In the genomic region with DNA sequence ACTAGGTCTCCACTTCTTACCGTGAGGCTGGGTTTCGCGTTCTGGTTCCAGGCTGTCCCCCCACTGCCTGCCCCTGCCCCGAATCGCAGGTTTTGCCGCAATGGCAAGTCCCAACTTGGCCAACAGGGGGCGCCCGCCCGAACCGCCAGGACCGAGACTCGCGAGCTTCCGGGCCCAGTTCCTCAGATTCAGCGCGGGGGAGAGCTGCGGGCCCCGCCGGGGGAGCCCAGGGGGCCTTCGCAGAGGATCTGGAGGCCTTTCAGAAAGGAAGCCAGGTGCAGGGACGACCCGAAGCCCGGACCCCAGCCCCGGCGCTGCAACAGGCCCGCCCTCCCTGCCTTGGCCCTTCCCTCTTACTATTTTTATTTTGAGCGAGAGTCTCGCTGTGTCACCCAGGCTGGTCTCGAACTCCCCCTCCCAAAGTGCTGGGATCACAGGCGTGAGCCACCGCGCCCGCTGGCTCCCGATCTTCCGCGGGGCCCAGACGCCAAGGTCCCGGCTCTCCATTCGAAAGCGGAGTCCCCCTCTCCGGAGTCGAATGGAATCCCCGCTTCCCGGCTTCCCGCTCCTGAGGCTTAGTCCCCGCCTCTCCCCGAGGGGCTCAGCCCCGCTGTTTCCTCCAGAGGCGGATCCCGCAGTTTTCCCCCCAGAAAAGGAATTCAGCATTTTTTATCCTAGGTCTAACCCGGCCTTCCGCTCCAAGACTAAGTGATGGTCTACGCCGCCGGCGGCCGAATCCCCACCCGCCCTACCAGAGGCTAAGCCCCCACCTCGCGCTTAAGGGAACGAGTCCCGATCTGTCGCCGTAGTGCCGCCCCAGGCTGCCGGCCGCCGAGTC, we compare ENCODE assay signal across 9 cellular contexts. TPM values are rescaled to one million over a fixed set of nuclear protein-coding genes. Genes with fewer than 3 reads are reported as not detected.
DNase-seq lines count a peak whose midpoint lies in the region; ATAC-seq, FAIRE-seq and TF ChIP-seq lines count a peak whose summit lies in the region.
"Had no signal": no experiment of that assay in that cellular context is flagged by ENCODE, and none has a peak within 500 bp of the region (broad histone marks: within the 10 kb centered on the region; RNA-seq: fewer than 3 reads in every experiment).

No MANE protein-coding gene starts in this region.

- H2AFZ ChIP-seq in endothelial cell of umbilical vein (ENCODE audit: low read depth, low read length), result peak overlapping the region; percentile 92

- peak overlapping the region; percentile 73 for H3K27ac ChIP-seq in endothelial cell of umbilical vein (ENCODE audit: insufficient read depth, low read depth, low read length)

- BruUV-seq in endothelial cell of umbilical vein (replicated peaks; lab: Mats Ljungman, UMichigan), result TSS peak; percentile 73

- H4K20me1 ChIP-seq in endothelial cell of umbilical vein (replicated peaks; ENCODE audit: control insufficient read depth, extremely low read depth, insufficient read depth, low read length), result no peaks in the 10 kb centered on the region

- no peaks in the 10 kb centered on the region for H3K79me2 ChIP-seq in endothelial cell of umbilical vein (ENCODE audit: control insufficient read depth, insufficient read depth, low read length)

- DNase-seq in AG20443 (ENCODE audit: low spot score) (peak; percentile 90), HS-5 (ENCODE audit: low read depth) (peak; percentile 47), NOMO-1 treated with DMSO at 0.1 percent for 48 hours (lab: John Stamatoyannopoulos, UW; ENCODE audit: unreplicated experiment) (peak; percentile 67), endothelial cell of umbilical vein (ENCODE audit: low read depth, low spot score) (peak; percentile 81), middle frontal gyrus (ENCODE audit: extremely low spot score, low spot score) (peak; percentile 58)
- peak; percentile 99 for DNase-seq in activated CD8-positive, alpha-beta memory T cell treated with anti-CD3 and anti-CD28 coated beads, Interleukin-2, amount 50 U/mL, for 48 hours
- peak; percentile 81 to 87 for DNase-seq in stimulated activated CD8-positive, alpha-beta memory T cell treated with anti-CD3 and anti-CD28 coated beads, Interleukin-2, amount 100 ng/mL, for 1 hour (ENCODE audit: low read depth in 2 of 2)

- CTCF ChIA-PET in endothelial cell of umbilical vein (lab: Charles Lee), result interaction anchor here (0.6 to 5.5 kb wide), 15 partner anchors 8 to 226 kb away, joined by 3 to 99 read pairs (median 4); a partner anchor contains a TSS

- peaks cover 2 to 14% of the 10 kb centered on the region in 2 experiments for H3K27me3 ChIP-seq in endothelial cell of umbilical vein (ENCODE audit: control insufficient read depth in 2 of 2, insufficient read depth in 2 of 2, low read length in 2 of 2)

- peak; percentile 65 for ATAC-seq in GM19023 (IDR thresholded peaks at IDR 0.05; ENCODE audit: unreplicated experiment)

- H3K9ac ChIP-seq in endothelial cell of umbilical vein (replicated peaks; ENCODE audit: extremely low read depth, insufficient read depth, low read length), result peak overlapping the region; percentile 85

- intact Hi-C loops in endothelial cell of umbilical vein (cut with micrococcal nuclease), result loop anchor here (1.0 kb wide), 3 partner anchors 15 to 123 kb away; a partner anchor contains a TSS

- FAIRE-seq in endothelial cell of umbilical vein (lab: Jason Lieb, UNC), result peak; percentile 73

- dilution Hi-C loops in endothelial cell of umbilical vein (cut with MboI; ENCODE audit: extremely low pct_ligation_motif_present, low sequenced_read_pairs), result no loop called here

- H3K9me3 ChIP-seq in endothelial cell of umbilical vein (replicated peaks; ENCODE audit: control insufficient read depth, insufficient read depth, low read length), result no peaks in the 10 kb centered on the region

- H3K4me3 ChIP-seq in endothelial cell of umbilical vein (replicated peaks in 1 of 3; ENCODE audit: insufficient read depth in 1 of 3, low read depth in 1 of 3, low read length in 3 of 3), result peak overlapping the region; percentile 55 to 84 (median 63)

- H3K4me2 ChIP-seq in endothelial cell of umbilical vein (ENCODE audit: insufficient read depth, low read length), result peak overlapping the region; percentile 89

- H3K36me3 ChIP-seq in endothelial cell of umbilical vein (ENCODE audit: control insufficient read depth in 2 of 2, extremely low read depth in 1 of 2, insufficient read depth in 2 of 2, low read length in 2 of 2), result no peaks in the 10 kb centered on the region

- peak; percentile 95 to 99 for TF ChIP-seq CTCF in endothelial cell of umbilical vein (IDR thresholded peaks at IDR 0.05; ENCODE audit: extremely low read depth in 1 of 2, insufficient read depth in 1 of 2, low read depth in 1 of 2, low read length in 2 of 2)

- TF ChIP-seq POLR2A in endothelial cell of umbilical vein (IDR thresholded peaks at IDR 0.05; ENCODE audit: low read depth, low read length), result peak; percentile 53

- H3K9me1 ChIP-seq in endothelial cell of umbilical vein (replicated peaks; ENCODE audit: control insufficient read depth, extremely low read depth, insufficient read depth, low read length), result no peaks in the 10 kb centered on the region

- POLR2A ChIA-PET in endothelial cell of umbilical vein (lab: Charles Lee), result no interaction called here

- peaks cover 6% of the 10 kb centered on the region for H3K4me1 ChIP-seq in endothelial cell of umbilical vein (ENCODE audit: control insufficient read depth, extremely low read depth, insufficient read depth, low read length)

TF ChIP-seq in endothelial cell of umbilical vein, 7 proteins besides CTCF, POLR2A, EP300 and RAD21:
- TF ChIP-seq FOS (IDR thresholded peaks at IDR 0.05; ENCODE audit: borderline replicate concordance, insufficient read depth, low read length) (no peak), POLR2AphosphoS5 (IDR thresholded peaks at IDR 0.05; ENCODE audit: insufficient read depth, low read depth, low read length) (peak; percentile 62)

RNA-seq across cellular contexts. Expression of a gene that starts 11.7 kb away (rescaled TPM):
- not detected in 2 replicates for total RNA-seq in endothelial cell of umbilical vein
- not detected in 2 replicates for polyA plus RNA-seq in endothelial cell of umbilical vein
- not detected in 2 replicates for polyA plus RNA-seq in endothelial cell of umbilical vein (2011; cell fraction: cytosol; rRNA removed)
- not detected in 2 replicates for polyA plus RNA-seq in endothelial cell of umbilical vein (2011; cell fraction: nucleus; rRNA removed)
- polyA plus RNA-seq in endothelial cell of umbilical vein (2012), result not detected in 2 replicates
- not detected in 2 replicates for polyA minus RNA-seq in endothelial cell of umbilical vein
- polyA minus RNA-seq in endothelial cell of umbilical vein (2011; cell fraction: cytosol; rRNA and poly(A)+ RNA removed), result not detected
- polyA minus RNA-seq in endothelial cell of umbilical vein (2011; cell fraction: nucleus; rRNA and poly(A)+ RNA removed), result not detected in 2 replicates
- total RNA-seq: T-helper 1 cell treated with Interleukin-12 subunit alpha and Interleukin-12 subunit beta and Interleukin-4 antibody, amounts not matched to agents 30 ng/mL and 1 ng/mL, for 36 hours had no signal

RNA-seq across cellular contexts. Expression of a gene that starts 15.9 kb away (rescaled TPM):
- 7.9 and 9.2 TPM in 2 replicates for total RNA-seq in endothelial cell of umbilical vein
- 4.7 and 5.0 TPM in 2 replicates for polyA plus RNA-seq in endothelial cell of umbilical vein
- 5.6 and 6.4 TPM in 2 replicates for polyA plus RNA-seq in endothelial cell of umbilical vein (2011; cell fraction: cytosol; rRNA removed)
- 20.0 and 22.6 TPM in 2 replicates for polyA plus RNA-seq in endothelial cell of umbilical vein (2011; cell fraction: nucleus; rRNA removed)
- polyA plus RNA-seq in endothelial cell of umbilical vein (2012), result 9.7 and 9.8 TPM in 2 replicates
- 12.1 and 14.4 TPM in 2 replicates for polyA minus RNA-seq in endothelial cell of umbilical vein
- polyA minus RNA-seq in endothelial cell of umbilical vein (2011; cell fraction: cytosol; rRNA and poly(A)+ RNA removed), result 5.3 TPM
- polyA minus RNA-seq in endothelial cell of umbilical vein (2011; cell fraction: nucleus; rRNA and poly(A)+ RNA removed), result 4.7 and 7.8 TPM in 2 replicates

RNA-seq across cellular contexts. Expression of a gene that starts 54.1 kb away (rescaled TPM):
- 296 and 323 TPM in 2 replicates for total RNA-seq in endothelial cell of umbilical vein
- 340 and 357 TPM in 2 replicates for polyA plus RNA-seq in endothelial cell of umbilical vein
- 316 and 328 TPM in 2 replicates for polyA plus RNA-seq in endothelial cell of umbilical vein (2011; cell fraction: cytosol; rRNA removed)
- 156 and 160 TPM in 2 replicates for polyA plus RNA-seq in endothelial cell of umbilical vein (2011; cell fraction: nucleus; rRNA removed)
- polyA plus RNA-seq in endothelial cell of umbilical vein (2012), result 200 and 242 TPM in 2 replicates
- 101 and 104 TPM in 2 replicates for polyA minus RNA-seq in endothelial cell of umbilical vein
- polyA minus RNA-seq in endothelial cell of umbilical vein (2011; cell fraction: cytosol; rRNA and poly(A)+ RNA removed), result 88.7 TPM
- polyA minus RNA-seq in endothelial cell of umbilical vein (2011; cell fraction: nucleus; rRNA and poly(A)+ RNA removed), result 19.5 and 20.5 TPM in 2 replicates

Comparison
In these comparisons a context has a peak if more than half of its experiments do, and no peak if none do; other contexts are left out.
1. Peak in every context shown above with its lines: DNase-seq, ATAC-seq, H3K4me3 ChIP-seq and H3K27ac ChIP-seq.
2. DNase-seq: peak in every context shown above with its lines; median percentile 99 in activated CD8-positive, alpha-beta memory T cell treated with anti-CD3 and anti-CD28 coated beads, Interleukin-2, amount 50 U/mL, for 48 hours; 90 in AG20443; 84 in stimulated activated CD8-positive, alpha-beta memory T cell treated with anti-CD3 and anti-CD28 coated beads, Interleukin-2, amount 100 ng/mL, for 1 hour; 81 in endothelial cell of umbilical vein; 67 in NOMO-1 treated with DMSO at 0.1 percent for 48 hours; 58 in middle frontal gyrus; 47 in HS-5.